Comparison of ENCODE assay signal across 24 cellular contexts in genomic region chr22:11627798-11628650, GRCh38.
DNase-seq lines count a peak whose midpoint lies in the region; ATAC-seq and TF ChIP-seq lines count a peak whose summit lies in the region.
"Had no signal": no experiment of that assay in that cellular context is flagged by ENCODE, and none has a peak within 500 bp of the region (broad histone marks: within the 10 kb centered on the region; RNA-seq: fewer than 3 reads in every experiment).

No MANE protein-coding gene starts in this region.

- DNase-seq in GM13977 (ENCODE audit: low spot score) (peak; percentile 44), vagina (ENCODE audit: extremely low spot score in 2 of 2) (peak; percentile 84 to 96), glomerular visceral epithelial cell (ENCODE audit: extremely low spot score) (no peak), stomach (no peak)
- DNase-seq in natural killer cell treated with Interleukin-12 subunit alpha and Interleukin-12 subunit beta and Interleukin-15 and Interleukin-18, amount 100 ng/mL, for 72 hours (ENCODE audit: low spot score): no peak
- DNase-seq: activated CD4-positive, alpha-beta T cell treated with anti-CD3 and anti-CD28 coated beads for 1 hour; activated CD8-positive, alpha-beta T cell treated with anti-CD3 and anti-CD28 coated beads, Interleukin-2, amount 10 ng/mL, durations not matched to agents 7 days and 5 days; Calu3; effector memory CD8-positive, alpha-beta T cell; esophagus squamous epithelium; foreskin melanocyte; Karpas-422; NCI-H1417 treated with DMSO at 0.1 percent for 48 hours; NCI-H2081; NCI-H345; NCI-H748 treated with DMSO at 0.1 percent for 48 hours; stimulated activated CD4-positive, alpha-beta T cell treated with anti-CD3 and anti-CD28 coated beads, Interleukin-15, amount 100 ng/mL, for 24 hours; T-helper 2 cell had no signal

- H3K27ac ChIP-seq in vagina: no peak overlapping the region
- H3K27ac ChIP-seq in stomach: no peak overlapping the region
- H3K27ac ChIP-seq: esophagus squamous epithelium, right lobe of liver, tibial nerve had no signal

- H3K4me3 Mint-ChIP-seq in natural killer cell treated with Interleukin-12 subunit alpha and Interleukin-12 subunit beta and Interleukin-15 and Interleukin-18, amount 100 ng/mL, for 72 hours: no peak overlapping the region
- H3K4me3 Mint-ChIP-seq: activated CD8-positive, alpha-beta T cell treated with anti-CD3 and anti-CD28 coated beads, Interleukin-2, amount 10 ng/mL, durations not matched to agents 7 days and 5 days; effector memory CD8-positive, alpha-beta T cell had no signal

- no peak overlapping the region for H3K27ac Mint-ChIP-seq in natural killer cell treated with Interleukin-12 subunit alpha and Interleukin-12 subunit beta and Interleukin-15 and Interleukin-18, amount 100 ng/mL, for 72 hours
- H3K27ac Mint-ChIP-seq: activated CD8-positive, alpha-beta T cell treated with anti-CD3 and anti-CD28 coated beads, Interleukin-2, amount 10 ng/mL, durations not matched to agents 7 days and 5 days; activated naive CD4-positive, alpha-beta T cell treated with anti-CD3 and anti-CD28 coated beads, Interleukin-2, amount 50 U/mL, for 72 hours; effector memory CD8-positive, alpha-beta T cell had no signal

- in situ Hi-C loops in GM13977 (cut with MboI; ENCODE audit: low pct_unique_long_range_greater_than_20kb, low sequenced_read_pairs, unreplicated experiment): no loop called here

- H3K4me3 ChIP-seq in vagina: no peak overlapping the region
- H3K4me3 ChIP-seq in stomach: no peak overlapping the region
- H3K4me3 ChIP-seq: esophagus squamous epithelium, GM12878, right lobe of liver, tibial nerve had no signal

- H3K27me3 ChIP-seq in vagina (no peaks in the 10 kb centered on the region), stomach (no peaks in the 10 kb centered on the region)
- H3K27me3 ChIP-seq: esophagus squamous epithelium, right lobe of liver, tibial nerve had no signal

- peaks cover 16% of the 10 kb centered on the region for H3K9me3 Mint-ChIP-seq in natural killer cell treated with Interleukin-12 subunit alpha and Interleukin-12 subunit beta and Interleukin-15 and Interleukin-18, amount 100 ng/mL, for 72 hours

- no peak for TF ChIP-seq EP300 in stomach (IDR thresholded peaks at IDR 0.05)

- peaks cover 13% of the 10 kb centered on the region for H3K36me3 Mint-ChIP-seq in natural killer cell treated with Interleukin-12 subunit alpha and Interleukin-12 subunit beta and Interleukin-15 and Interleukin-18, amount 100 ng/mL, for 72 hours

- H3K27me3 Mint-ChIP-seq in natural killer cell treated with Interleukin-12 subunit alpha and Interleukin-12 subunit beta and Interleukin-15 and Interleukin-18, amount 100 ng/mL, for 72 hours: no peaks in the 10 kb centered on the region
- H3K27me3 Mint-ChIP-seq: effector memory CD8-positive, alpha-beta T cell had no signal

- no peaks in the 10 kb centered on the region for H3K4me1 Mint-ChIP-seq in natural killer cell treated with Interleukin-12 subunit alpha and Interleukin-12 subunit beta and Interleukin-15 and Interleukin-18, amount 100 ng/mL, for 72 hours (ENCODE audit: low read depth in 2 of 2)

- H3K4me1 ChIP-seq in vagina (no peaks in the 10 kb centered on the region), stomach (no peaks in the 10 kb centered on the region)
- H3K4me1 ChIP-seq: esophagus squamous epithelium, right lobe of liver, tibial nerve had no signal

- TF ChIP-seq CTCF in GM13977 (IDR thresholded peaks at IDR 0.05; ENCODE audit: extremely low read depth, insufficient read depth, missing control alignments) (no peak), vagina (IDR thresholded peaks at IDR 0.05) (no peak), stomach (IDR thresholded peaks at IDR 0.05) (no peak)

- ATAC-seq in esophagus mucosa (peak; percentile 26), GM19351 (IDR thresholded peaks at IDR 0.05; ENCODE audit: unreplicated experiment) (no peak)
- ATAC-seq in natural killer cell treated with Interleukin-12 subunit alpha and Interleukin-12 subunit beta and Interleukin-15 and Interleukin-18, amount 100 ng/mL, for 72 hours: peak; percentile 28 to 36
- ATAC-seq: activated CD8-positive, alpha-beta T cell treated with anti-CD3 and anti-CD28 coated beads, Interleukin-2, amount 10 ng/mL, durations not matched to agents 7 days and 5 days; activated naive CD4-positive, alpha-beta T cell treated with anti-CD3 and anti-CD28 coated beads, Interleukin-2, amount 50 U/mL, for 72 hours; effector memory CD8-positive, alpha-beta T cell; GM12878 had no signal

- 88 to 94% (median 93%) methylated on average over 74 of the region's 74 CpGs for WGBS in stomach, 5 donors

- intact Hi-C loops in vagina (cut with DNase I): no loop called here
- intact Hi-C loops in stomach (cut with DNase I; ENCODE audit: low total_unique reads): no loop called here

- no peak for TF ChIP-seq POLR2A in vagina (IDR thresholded peaks at IDR 0.05)
- no peak for TF ChIP-seq POLR2A in stomach (IDR thresholded peaks at IDR 0.05)

- H3K36me3 ChIP-seq in vagina: no peaks in the 10 kb centered on the region
- H3K36me3 ChIP-seq in stomach: no peaks in the 10 kb centered on the region
- H3K36me3 ChIP-seq: esophagus squamous epithelium, right lobe of liver, tibial nerve had no signal

- H3K9me3 ChIP-seq in vagina (peaks cover 19% of the 10 kb centered on the region), stomach (peaks cover 47 to 76% (median 68%) of the 10 kb centered on the region in 4 donors)
- H3K9me3 ChIP-seq: right lobe of liver had no signal

Comparison
In these comparisons a context has a peak if more than half of its experiments do, and no peak if none do; other contexts are left out.
1. DNase-seq: peak in GM13977 (single experiment) and vagina (2 of 2); none in natural killer cell treated with Interleukin-12 subunit alpha and Interleukin-12 subunit beta and Interleukin-15 and Interleukin-18, amount 100 ng/mL, for 72 hours (single experiment), glomerular visceral epithelial cell (single experiment) and stomach (single experiment).